15 cellular contexts compared by ENCODE assay signal in the genomic region with DNA sequence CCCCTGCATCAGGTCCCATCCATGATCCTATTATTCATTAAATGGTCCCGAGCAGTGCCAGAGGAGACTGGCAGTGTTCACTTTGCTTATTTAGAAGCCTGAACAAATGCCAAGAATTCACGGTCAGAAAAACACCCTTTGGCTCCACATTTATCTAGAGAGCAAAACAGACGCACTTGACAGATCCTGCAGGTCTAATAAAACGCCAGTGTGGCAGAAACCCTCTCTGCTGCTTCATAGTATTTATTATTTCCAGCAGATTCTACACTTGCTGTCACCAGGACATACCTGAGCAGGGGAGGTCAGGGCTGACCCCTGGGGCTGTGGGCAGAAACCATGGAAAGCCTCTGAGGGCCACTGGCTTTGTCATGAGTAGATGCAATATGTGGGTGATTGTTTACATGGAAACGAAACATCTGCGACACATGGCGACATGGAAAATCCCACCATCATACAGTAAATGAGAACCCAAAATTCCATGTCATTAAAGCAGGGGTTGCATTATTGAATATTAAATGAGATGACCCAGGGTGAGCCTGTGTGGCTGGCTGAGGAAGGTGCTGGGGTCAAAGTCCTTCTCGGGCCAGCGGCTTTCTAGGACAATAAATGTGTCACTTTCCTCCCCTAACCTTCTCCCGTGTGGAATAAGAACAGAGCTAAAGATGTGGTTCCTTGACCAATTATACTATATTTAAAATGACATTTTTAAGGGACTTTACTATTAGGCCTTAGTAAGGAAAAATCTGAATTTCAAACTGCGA.
DNase-seq lines count a peak whose midpoint lies in the region; ATAC-seq and TF ChIP-seq lines count a peak whose summit lies in the region.
"Had no signal": no experiment of that assay in that cellular context is flagged by ENCODE, and none has a peak within 500 bp of the region (broad histone marks: within the 10 kb centered on the region; RNA-seq: fewer than 3 reads in every experiment).

No MANE protein-coding gene starts in this region.

- H3K27me3 Mint-ChIP-seq in nephron (ENCODE audit: low read depth), result peaks cover 9% of the 10 kb centered on the region

- TF ChIP-seq EP300 in SK-N-SH (IDR thresholded peaks at IDR 0.05; ENCODE audit: borderline replicate concordance in 1 of 2, low read depth in 1 of 2, low read length in 1 of 2), result peak in 1 of 2 experiments; percentile 63; a peak in 1 of 4 replicates

- peak; percentile 39 for DNase-seq in SK-N-SH
- DNase-seq in heart left ventricle, result no peak
- DNase-seq in upper lobe of right lung, result no peak
- DNase-seq in NCI-H1417 (lab: John Stamatoyannopoulos, UW), result no peak
- DNase-seq in lower leg skin (ENCODE audit: low spot score in 2 of 2), result no peak
- DNase-seq in germinal center (ENCODE audit: low spot score), result no peak
- DNase-seq: ACHN; activated naive CD8-positive, alpha-beta T cell treated with anti-CD3 and anti-CD28 coated beads for 36 hours; dermis blood vessel endothelial cell; midbrain; NCI-H524 had no signal

- no peak overlapping the region for H3K4me2 ChIP-seq in SK-N-SH

- WGBS in SK-N-SH (ENCODE audit: low lambda C conversion rate), result 89% methylated on average over 8 of the region's 11 CpGs
- 67 to 77% (median 72%) methylated on average over 11 of the region's 11 CpGs for WGBS in heart left ventricle, 4 donors
- WGBS in lower leg skin, 2 donors, result 67 to 72% methylated on average over 11 of the region's 11 CpGs

- H3K4me1 ChIP-seq in SK-N-SH (ENCODE audit: control insufficient read depth in 1 of 2, insufficient read depth in 2 of 2, low read depth in 1 of 2, low read length in 1 of 2), result peaks cover 0 to 36% of the 10 kb centered on the region in 2 experiments; a peak in 2 of 4 replicates
- peaks cover 0 to 54% (median 5%) of the 10 kb centered on the region in 12 donors for H3K4me1 ChIP-seq in heart left ventricle
- H3K4me1 ChIP-seq in upper lobe of right lung, result no peaks in the 10 kb centered on the region

- no peaks in the 10 kb centered on the region for H3K36me3 ChIP-seq in SK-N-SH (replicated peaks in 1 of 2; ENCODE audit: control insufficient read depth in 1 of 2, insufficient read depth in 2 of 2, low read length in 1 of 2)
- H3K36me3 ChIP-seq in heart left ventricle, result no peaks in the 10 kb centered on the region
- H3K36me3 ChIP-seq in upper lobe of right lung, result no peaks in the 10 kb centered on the region

- no peak for TF ChIP-seq RAD21 in SK-N-SH (IDR thresholded peaks at IDR 0.05; ENCODE audit: low read length)

- CTCF ChIA-PET in SK-N-SH (lab: Yijun Ruan, JAX), result no interaction called here

- peaks cover 45% of the 10 kb centered on the region for H3K4me1 Mint-ChIP-seq in nephron
- H3K4me1 Mint-ChIP-seq: activated naive CD8-positive, alpha-beta T cell treated with anti-CD3 and anti-CD28 coated beads for 36 hours had no signal

- H3F3A ChIP-seq in SK-N-SH (replicated peaks; ENCODE audit: insufficient read depth), result no peaks in the 10 kb centered on the region

- no peaks in the 10 kb centered on the region for H3K9me2 ChIP-seq in SK-N-SH

- no peak overlapping the region for H3K4me3 Mint-ChIP-seq in nephron
- H3K4me3 Mint-ChIP-seq: activated naive CD8-positive, alpha-beta T cell treated with anti-CD3 and anti-CD28 coated beads for 36 hours had no signal

- no peaks in the 10 kb centered on the region for H3K79me2 ChIP-seq in SK-N-SH (ENCODE audit: insufficient read depth)

- H3K9me3 ChIP-seq in SK-N-SH, result no peaks in the 10 kb centered on the region
- H3K9me3 ChIP-seq in heart left ventricle, result peaks cover 0 to 8% (median 0%) of the 10 kb centered on the region in 12 donors
- H3K9me3 ChIP-seq in upper lobe of right lung, result no peaks in the 10 kb centered on the region

- no peak for TF ChIP-seq CTCF in SK-N-SH (IDR thresholded peaks at IDR 0.05)
- no peak for TF ChIP-seq CTCF in heart left ventricle (IDR thresholded peaks at IDR 0.05)
- TF ChIP-seq CTCF in nephron (IDR thresholded peaks at IDR 0.05; ENCODE audit: unreplicated experiment in 3 of 3), result no peak
- TF ChIP-seq CTCF in upper lobe of right lung (IDR thresholded peaks at IDR 0.05), result no peak
- no peak for TF ChIP-seq CTCF in lower leg skin (IDR thresholded peaks at IDR 0.05)

- H3K9me3 Mint-ChIP-seq in nephron, result peaks cover 5% of the 10 kb centered on the region

- H3K27ac ChIP-seq in SK-N-SH (ENCODE audit: low read depth in 2 of 2, low read length in 1 of 2) (peak overlapping the region in 1 of 2 experiments; percentile 80; a peak in 2 of 4 replicates), heart left ventricle (peak overlapping the region in 10 of 12 donors; percentile 43 to 93 (median 81)), upper lobe of right lung (peak overlapping the region; percentile 31)
- H3K27ac ChIP-seq: RWPE1 had no signal

- H4K20me1 ChIP-seq in SK-N-SH (ENCODE audit: insufficient read depth), result no peaks in the 10 kb centered on the region

- H3K4me3 ChIP-seq in SK-N-SH (ENCODE audit: low read depth in 2 of 2, low read length in 1 of 2) (no peak overlapping the region), heart left ventricle (no peak overlapping the region), upper lobe of right lung (no peak overlapping the region), lower leg skin (ENCODE audit: low read depth, poor library complexity, severe bottlenecking) (no peak overlapping the region)

- POLR2A ChIA-PET in SK-N-SH (lab: Yijun Ruan, JAX), result no interaction called here

- H3K9ac ChIP-seq in SK-N-SH, result no peak overlapping the region

- H3K36me3 Mint-ChIP-seq in nephron (ENCODE audit: low read depth), result no peaks in the 10 kb centered on the region
- H3K36me3 Mint-ChIP-seq: activated naive CD8-positive, alpha-beta T cell treated with anti-CD3 and anti-CD28 coated beads for 36 hours had no signal

- ATAC-seq in SK-N-SH treated with all-trans-retinoic acid at 6 μM for 48 hours, result no peak; the same call in 2 of the 3 replicates
- peak; percentile 16 to 43 (median 36) for ATAC-seq in heart left ventricle
- no peak for ATAC-seq in upper lobe of right lung
- ATAC-seq: sciatic nerve had no signal

- H2AFZ ChIP-seq in SK-N-SH (ENCODE audit: low read depth), result no peak overlapping the region

- intact Hi-C loops in heart left ventricle (cut with DNase I) (loop anchor here in 5 of 10 donors (2.0 to 10.0 kb wide), 5 partner anchors 33 to 456 kb away; no protein-coding TSS in a partner anchor), upper lobe of right lung (cut with DNase I) (no loop called here), lower leg skin (cut with DNase I; ENCODE audit: low total_unique reads) (no loop called here)

- TF ChIP-seq POLR2A in heart left ventricle (IDR thresholded peaks at IDR 0.05) (no peak), lower leg skin (IDR thresholded peaks at IDR 0.05) (no peak)

- H3K27me3 ChIP-seq in SK-N-SH (ENCODE audit: insufficient read depth) (no peaks in the 10 kb centered on the region), heart left ventricle (no peaks in the 10 kb centered on the region), upper lobe of right lung (no peaks in the 10 kb centered on the region)

- peak overlapping the region; percentile 56 to 87 (median 83) for H3K27ac Mint-ChIP-seq in nephron
- H3K27ac Mint-ChIP-seq: activated naive CD8-positive, alpha-beta T cell treated with anti-CD3 and anti-CD28 coated beads for 36 hours had no signal

TF ChIP-seq in SK-N-SH, 30 proteins besides CTCF, POLR2A, EP300 and RAD21 (continues in another document):
- TF ChIP-seq MEF2A (IDR thresholded peaks at IDR 0.05; ENCODE audit: borderline replicate concordance, low read depth), result no peak
- peak; percentile 46; the same call in 1 of the 2 replicates for TF ChIP-seq MXI1 (IDR thresholded peaks at IDR 0.05; ENCODE audit: low read depth, low read length)

TF ChIP-seq in SK-N-SH treated with all-trans-retinoic acid at 6 μM for 48 hours, 23 proteins besides CTCF, POLR2A, EP300 and RAD21:
- TF ChIP-seq, protein P1, sequence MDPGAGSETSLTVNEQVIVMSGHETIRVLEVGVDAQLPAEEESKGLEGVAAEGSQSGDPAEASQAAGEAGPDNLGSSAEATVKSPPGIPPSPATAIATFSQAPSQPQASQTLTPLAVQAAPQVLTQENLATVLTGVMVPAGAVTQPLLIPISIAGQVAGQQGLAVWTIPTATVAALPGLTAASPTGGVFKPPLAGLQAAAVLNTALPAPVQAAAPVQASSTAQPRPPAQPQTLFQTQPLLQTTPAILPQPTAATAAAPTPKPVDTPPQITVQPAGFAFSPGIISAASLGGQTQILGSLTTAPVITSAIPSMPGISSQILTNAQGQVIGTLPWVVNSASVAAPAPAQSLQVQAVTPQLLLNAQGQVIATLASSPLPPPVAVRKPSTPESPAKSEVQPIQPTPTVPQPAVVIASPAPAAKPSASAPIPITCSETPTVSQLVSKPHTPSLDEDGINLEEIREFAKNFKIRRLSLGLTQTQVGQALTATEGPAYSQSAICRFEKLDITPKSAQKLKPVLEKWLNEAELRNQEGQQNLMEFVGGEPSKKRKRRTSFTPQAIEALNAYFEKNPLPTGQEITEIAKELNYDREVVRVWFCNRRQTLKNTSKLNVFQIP (CRISPR knock-in tag; IDR thresholded peaks at IDR 0.05; ENCODE audit: borderline replicate concordance, low read depth), result no peak

Comparison
In these comparisons a context has a peak if more than half of its experiments do, and no peak if none do; other contexts are left out.
1. ATAC-seq: peak in heart left ventricle (4 of 4); none in SK-N-SH treated with all-trans-retinoic acid at 6 μM for 48 hours (single experiment) and upper lobe of right lung (single experiment).